1 cellular context compared by ENCODE assay signal in genomic region chr7:77798394-77799077, GRCh38.
TF ChIP-seq lines count a peak whose summit lies in the region.

Gene PHTF2 (plus strand): TSS chr7:77798773.
Gene TMEM60 (minus strand): TSS chr7:77798434. CDS start chr7:77794373, 4,061 bp downstream.

TF ChIP-seq in HepG2, 621 proteins besides CTCF, POLR2A, EP300 and RAD21 (continued from another document and continues in another):
- TF ChIP-seq ZBED4 (CRISPR knock-in tag; IDR thresholded peaks at IDR 0.05; ENCODE audit: borderline replicate concordance) (no peak; the same call in 1 of the 2 replicates), ZNF432 (CRISPR knock-in tag; IDR thresholded peaks at IDR 0.05; ENCODE audit: borderline replicate concordance) (no peak), ZBTB10 (CRISPR knock-in tag; IDR thresholded peaks at IDR 0.05; ENCODE audit: borderline replicate concordance) (0 out of 2 replicates have a peak, but pooled peaks have one; percentile 6), ZNF282 (IDR thresholded peaks at IDR 0.05; ENCODE audit: partially characterized antibody) (no peak), NFIB (CRISPR knock-in tag; IDR thresholded peaks at IDR 0.05; ENCODE audit: borderline replicate concordance) (no peak), FOXK1 (CRISPR knock-in tag; IDR thresholded peaks at IDR 0.05; ENCODE audit: borderline replicate concordance, low read depth) (no peak), MNT (IDR thresholded peaks at IDR 0.05) (no peak), ZNF18 (CRISPR knock-in tag; IDR thresholded peaks at IDR 0.05; ENCODE audit: insufficient replicate concordance) (no peak), GTF3A (CRISPR knock-in tag; conservative IDR thresholded peaks at IDR 0.05) (no peak), ZNF790 (CRISPR knock-in tag; IDR thresholded peaks at IDR 0.05; ENCODE audit: borderline replicate concordance) (no peak), NFYC (CRISPR knock-in tag; IDR thresholded peaks at IDR 0.05) (peak; percentile 98), AGO2 (optimal IDR thresholded peaks at IDR 0.05; ENCODE audit: low read depth, low read length) (no peak), ARNTL (CRISPR knock-in tag; IDR thresholded peaks at IDR 0.05) (peak; percentile 18; the same call in 1 of the 2 replicates), SNAI1 (CRISPR knock-in tag; IDR thresholded peaks at IDR 0.05; ENCODE audit: borderline replicate concordance) (no peak), TCF7L2 (IDR thresholded peaks at IDR 0.05; ENCODE audit: low read depth, low read length) (no peak), KMT2B (CRISPR knock-in tag; IDR thresholded peaks at IDR 0.05) (peak; percentile 93), ATAD3A (CRISPR knock-in tag; IDR thresholded peaks at IDR 0.05) (no peak), MAZ (IDR thresholded peaks at IDR 0.05; ENCODE audit: borderline replicate concordance, low read depth, low read length) (peak; percentile 85), MAZ (CRISPR knock-in tag; IDR thresholded peaks at IDR 0.05; ENCODE audit: low read depth) (peak; percentile 75), TCF7 (IDR thresholded peaks at IDR 0.05; ENCODE audit: low read depth) (peak; percentile 27; the same call in 1 of the 2 replicates), FOXJ3 (CRISPR knock-in tag; IDR thresholded peaks at IDR 0.05; ENCODE audit: borderline replicate concordance) (no peak), CHD4 (IDR thresholded peaks at IDR 0.05; ENCODE audit: borderline replicate concordance, low read length) (no peak), ADNP (CRISPR knock-in tag; IDR thresholded peaks at IDR 0.05) (no peak), ZNF263 (CRISPR knock-in tag; IDR thresholded peaks at IDR 0.05) (no peak), MYC (CRISPR knock-in tag; IDR thresholded peaks at IDR 0.05; ENCODE audit: borderline replicate concordance) (peak; percentile 81; the same call in 1 of the 2 replicates), ZNF570 (CRISPR knock-in tag; IDR thresholded peaks at IDR 0.05; ENCODE audit: borderline replicate concordance) (0 out of 2 replicates have a peak, but pooled peaks have one; percentile 36), SMC3 (IDR thresholded peaks at IDR 0.05; ENCODE audit: low read length) (no peak), SRY (CRISPR knock-in tag; IDR thresholded peaks at IDR 0.05) (no peak), GABPA (IDR thresholded peaks at IDR 0.05; ENCODE audit: low read depth, low read length) (peak; percentile 66), GABPA (CRISPR knock-in tag; IDR thresholded peaks at IDR 0.05; ENCODE audit: low read depth) (peak; percentile 90), AHDC1 (CRISPR knock-in tag; IDR thresholded peaks at IDR 0.05; ENCODE audit: borderline replicate concordance) (peak; percentile 31; the same call in 1 of the 2 replicates), PRDM10 (CRISPR knock-in tag; IDR thresholded peaks at IDR 0.05; ENCODE audit: low read depth) (peak; percentile 56; the same call in 1 of the 2 replicates), PHF20 (CRISPR knock-in tag; IDR thresholded peaks at IDR 0.05) (no peak; the same call in 1 of the 2 replicates), HDAC6 (IDR thresholded peaks at IDR 0.05; ENCODE audit: low read depth, low read length) (no peak), FOXP4 (CRISPR knock-in tag; IDR thresholded peaks at IDR 0.05) (0 out of 2 replicates have a peak, but pooled peaks have one; percentile 10), MBD4 (IDR thresholded peaks at IDR 0.05; ENCODE audit: borderline replicate concordance, low read length) (no peak), ZNF430 (CRISPR knock-in tag; IDR thresholded peaks at IDR 0.05) (no peak)
